ENCODE assay signal across 19 cellular contexts in genomic region chr1:47238935-47239640, GRCh38. TPM values are rescaled to one million over a fixed set of nuclear protein-coding genes. Genes with fewer than 3 reads are reported as not detected.
"Had no signal": no experiment of that assay in that cellular context is flagged by ENCODE, and none has a peak within 500 bp of the region (broad histone marks: within the 10 kb centered on the region; RNA-seq: fewer than 3 reads in every experiment).

No MANE protein-coding gene starts in this region.

- H3K36me3 Mint-ChIP-seq: natural killer cell; stimulated activated naive B cell treated with anti-CD40 and anti-IgM and Interleukin-4, amounts not matched to agents 10 μg/mL and 1 μg/mL and 100 μg/mL, for 72 hours had no signal

- ATAC-seq: activated naive CD8-positive, alpha-beta T cell treated with anti-CD3 and anti-CD28 coated beads, Interleukin-2, amount 50 U/mL, for 24 hours; foreskin keratinocyte; stimulated activated naive B cell treated with anti-CD40 and anti-IgM and Interleukin-4, amounts not matched to agents 10 μg/mL and 1 μg/mL and 100 μg/mL, for 72 hours had no signal

- H3K9me3 ChIP-seq: breast epithelium, transverse colon, vagina had no signal

- H3K36me3 ChIP-seq: breast epithelium, transverse colon, vagina had no signal

- DNase-seq: activated CD4-positive, alpha-beta T cell treated with anti-CD3 and anti-CD28 coated beads for 4 hours; activated naive CD4-positive, alpha-beta T cell; activated naive CD8-positive, alpha-beta T cell treated with anti-CD3 and anti-CD28 coated beads, Interleukin-2, amount 50 U/mL, for 24 hours; aorta; cerebellar nuclear complex; effector CD8-positive, alpha-beta T cell; foreskin keratinocyte; glutamatergic neuron; hypothalamus; mesenchymal stem cell; natural killer cell; stimulated activated naive B cell treated with anti-CD40 and anti-IgM and Interleukin-4, amounts not matched to agents 10 μg/mL and 1 μg/mL and 100 μg/mL, for 72 hours; substantia nigra; transverse colon had no signal

- H3K27me3 ChIP-seq: vagina had no signal

- H3K4me3 Mint-ChIP-seq: activated naive CD8-positive, alpha-beta T cell treated with anti-CD3 and anti-CD28 coated beads, Interleukin-2, amount 50 U/mL, for 24 hours; natural killer cell; stimulated activated naive B cell treated with anti-CD40 and anti-IgM and Interleukin-4, amounts not matched to agents 10 μg/mL and 1 μg/mL and 100 μg/mL, for 72 hours had no signal

- H3K27ac Mint-ChIP-seq: activated naive CD8-positive, alpha-beta T cell treated with anti-CD3 and anti-CD28 coated beads, Interleukin-2, amount 50 U/mL, for 24 hours; natural killer cell; stimulated activated naive B cell treated with anti-CD40 and anti-IgM and Interleukin-4, amounts not matched to agents 10 μg/mL and 1 μg/mL and 100 μg/mL, for 72 hours had no signal

- H3K4me1 ChIP-seq: breast epithelium, foreskin keratinocyte, transverse colon, vagina had no signal

- H3K4me3 ChIP-seq: breast epithelium, transverse colon, vagina had no signal

- H3K27ac ChIP-seq: breast epithelium, foreskin keratinocyte, transverse colon, vagina, VCaP had no signal

- H3K9me3 Mint-ChIP-seq: activated naive CD8-positive, alpha-beta T cell treated with anti-CD3 and anti-CD28 coated beads, Interleukin-2, amount 50 U/mL, for 24 hours; natural killer cell; stimulated activated naive B cell treated with anti-CD40 and anti-IgM and Interleukin-4, amounts not matched to agents 10 μg/mL and 1 μg/mL and 100 μg/mL, for 72 hours had no signal

- H3K4me1 Mint-ChIP-seq: activated naive CD8-positive, alpha-beta T cell treated with anti-CD3 and anti-CD28 coated beads, Interleukin-2, amount 50 U/mL, for 24 hours; stimulated activated naive B cell treated with anti-CD40 and anti-IgM and Interleukin-4, amounts not matched to agents 10 μg/mL and 1 μg/mL and 100 μg/mL, for 72 hours had no signal

RNA-seq across cellular contexts. Expression of gene TAL1, which starts 7.1 kb away (rescaled TPM):
- total RNA-seq: activated CD8-positive, alpha-beta memory T cell treated with anti-CD3 and anti-CD28 coated beads for 36 hours; foreskin keratinocyte; T-helper 2 cell treated with Interferon-gamma antibody and Interleukin-4, amounts not matched to agents 100 ng/mL and 5 ng/mL, for 36 hours had no signal

RNA-seq across cellular contexts. Expression of gene PDZK1IP1, which starts 49.3 kb away (rescaled TPM):
- total RNA-seq: activated CD8-positive, alpha-beta memory T cell treated with anti-CD3 and anti-CD28 coated beads for 36 hours; T-helper 2 cell treated with Interferon-gamma antibody and Interleukin-4, amounts not matched to agents 100 ng/mL and 5 ng/mL, for 36 hours had no signal
